ENCODE assay signal across 1 cellular context in the genomic region with DNA sequence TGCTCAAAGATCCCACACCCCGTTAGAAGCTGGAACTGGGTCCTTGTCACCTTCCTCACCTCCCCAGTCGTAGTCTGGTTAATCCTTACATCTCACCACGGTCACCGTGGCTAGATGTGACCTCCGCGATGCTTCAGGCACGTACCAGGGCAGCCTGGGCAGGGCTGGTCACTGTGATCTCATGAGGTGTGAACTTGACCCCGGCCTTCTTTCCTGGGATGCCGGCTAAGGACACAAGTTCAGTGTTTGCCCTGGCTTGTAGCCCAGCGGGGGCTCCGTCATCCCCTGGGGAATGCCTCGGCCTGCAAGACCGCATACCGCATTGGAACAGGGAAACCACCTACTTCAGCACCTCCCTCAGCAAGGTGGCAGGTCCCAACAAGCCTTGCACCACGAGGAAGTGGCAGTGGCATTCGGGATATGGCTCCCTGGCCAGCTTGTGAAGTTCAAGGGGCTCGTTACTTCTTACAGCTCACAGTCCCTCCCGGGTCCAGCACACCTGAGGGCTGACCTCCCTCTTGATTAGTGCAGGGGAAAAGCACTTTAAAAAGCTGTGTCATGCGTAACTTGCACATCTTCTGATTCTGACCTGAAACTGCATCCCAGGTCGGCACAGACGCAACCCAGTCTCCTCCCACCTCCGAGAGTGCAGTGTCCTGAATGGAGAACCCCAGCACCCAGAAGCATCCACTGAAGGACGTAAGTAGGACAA.
TF ChIP-seq lines count a peak whose summit lies in the region.

No MANE protein-coding gene starts in this region.

TF ChIP-seq in HepG2, 621 proteins besides CTCF, POLR2A, EP300 and RAD21 (continued from another document and continues in another):
- TF ChIP-seq, protein P1, sequence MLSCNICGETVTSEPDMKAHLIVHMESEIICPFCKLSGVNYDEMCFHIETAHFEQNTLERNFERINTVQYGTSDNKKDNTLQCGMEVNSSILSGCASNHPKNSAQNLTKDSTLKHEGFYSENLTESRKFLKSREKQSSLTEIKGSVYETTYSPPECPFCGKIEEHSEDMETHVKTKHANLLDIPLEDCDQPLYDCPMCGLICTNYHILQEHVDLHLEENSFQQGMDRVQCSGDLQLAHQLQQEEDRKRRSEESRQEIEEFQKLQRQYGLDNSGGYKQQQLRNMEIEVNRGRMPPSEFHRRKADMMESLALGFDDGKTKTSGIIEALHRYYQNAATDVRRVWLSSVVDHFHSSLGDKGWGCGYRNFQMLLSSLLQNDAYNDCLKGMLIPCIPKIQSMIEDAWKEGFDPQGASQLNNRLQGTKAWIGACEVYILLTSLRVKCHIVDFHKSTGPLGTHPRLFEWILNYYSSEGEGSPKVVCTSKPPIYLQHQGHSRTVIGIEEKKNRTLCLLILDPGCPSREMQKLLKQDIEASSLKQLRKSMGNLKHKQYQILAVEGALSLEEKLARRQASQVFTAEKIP (CRISPR knock-in tag; IDR thresholded peaks at IDR 0.05; ENCODE audit: borderline replicate concordance) = no peak
- TF ChIP-seq AHR (CRISPR knock-in tag; IDR thresholded peaks at IDR 0.05) (no peak), ZNF24 (IDR thresholded peaks at IDR 0.05) (no peak), SAFB2 (CRISPR knock-in tag; IDR thresholded peaks at IDR 0.05; ENCODE audit: borderline replicate concordance, low read depth) (no peak; the same call in 1 of the 2 replicates), HNRNPK (IDR thresholded peaks at IDR 0.05; ENCODE audit: low read depth, low read length, poor library complexity, severe bottlenecking) (no peak), ZNF382 (CRISPR knock-in tag; IDR thresholded peaks at IDR 0.05; ENCODE audit: borderline replicate concordance) (no peak), ZNF788 (CRISPR knock-in tag; IDR thresholded peaks at IDR 0.05; ENCODE audit: borderline replicate concordance) (peak; percentile 92; the same call in 1 of the 2 replicates), ZSCAN20 (CRISPR knock-in tag; IDR thresholded peaks at IDR 0.05; ENCODE audit: borderline replicate concordance) (no peak), KAT8 (CRISPR knock-in tag; IDR thresholded peaks at IDR 0.05) (peak; percentile 63), KDM5B (CRISPR knock-in tag; IDR thresholded peaks at IDR 0.05; ENCODE audit: borderline replicate concordance) (peak; percentile 66; the same call in 1 of the 2 replicates), PHF5A (CRISPR knock-in tag; IDR thresholded peaks at IDR 0.05; ENCODE audit: low read depth, unreplicated experiment) (no peak), ZNF878 (CRISPR knock-in tag; IDR thresholded peaks at IDR 0.05) (no peak), POLR2G (IDR thresholded peaks at IDR 0.05; ENCODE audit: low read depth, low read length) (peak; percentile 63), ZNF790 (CRISPR knock-in tag; IDR thresholded peaks at IDR 0.05; ENCODE audit: borderline replicate concordance) (0 out of 2 replicates have a peak, but pooled peaks have one; percentile 34), SRF (IDR thresholded peaks at IDR 0.05; ENCODE audit: low read depth, low read length) (no peak), SP5 (CRISPR knock-in tag; IDR thresholded peaks at IDR 0.05; ENCODE audit: borderline replicate concordance, low read depth) (peak; percentile 84)
- TF ChIP-seq, protein P2, sequence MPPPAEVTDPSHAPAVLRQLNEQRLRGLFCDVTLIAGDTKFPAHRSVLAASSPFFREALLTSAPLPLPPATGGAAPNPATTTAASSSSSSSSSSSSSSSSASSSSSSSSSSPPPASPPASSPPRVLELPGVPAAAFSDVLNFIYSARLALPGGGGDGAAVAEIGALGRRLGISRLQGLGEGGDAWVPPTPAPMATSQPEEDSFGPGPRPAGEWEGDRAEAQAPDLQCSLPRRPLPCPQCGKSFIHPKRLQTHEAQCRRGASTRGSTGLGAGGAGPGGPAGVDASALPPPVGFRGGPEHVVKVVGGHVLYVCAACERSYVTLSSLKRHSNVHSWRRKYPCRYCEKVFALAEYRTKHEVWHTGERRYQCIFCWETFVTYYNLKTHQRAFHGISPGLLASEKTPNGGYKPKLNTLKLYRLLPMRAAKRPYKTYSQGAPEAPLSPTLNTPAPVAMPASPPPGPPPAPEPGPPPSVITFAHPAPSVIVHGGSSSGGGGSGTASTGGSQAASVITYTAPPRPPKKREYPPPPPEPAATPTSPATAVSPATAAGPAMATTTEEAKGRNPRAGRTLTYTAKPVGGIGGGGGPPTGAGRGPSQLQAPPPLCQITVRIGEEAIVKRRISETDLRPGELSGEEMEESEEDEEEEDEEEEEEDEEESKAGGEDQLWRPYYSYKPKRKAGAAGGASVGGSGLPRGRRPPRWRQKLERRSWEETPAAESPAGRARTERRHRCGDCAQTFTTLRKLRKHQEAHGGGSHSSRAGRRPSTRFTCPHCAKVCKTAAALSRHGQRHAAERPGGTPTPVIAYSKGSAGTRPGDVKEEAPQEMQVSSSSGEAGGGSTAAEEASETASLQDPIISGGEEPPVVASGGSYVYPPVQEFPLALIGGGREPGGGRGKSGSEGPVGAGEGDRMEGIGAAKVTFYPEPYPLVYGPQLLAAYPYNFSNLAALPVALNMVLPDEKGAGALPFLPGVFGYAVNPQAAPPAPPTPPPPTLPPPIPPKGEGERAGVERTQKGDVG (CRISPR knock-in tag; IDR thresholded peaks at IDR 0.05; ENCODE audit: borderline replicate concordance) = peak; percentile 66; the same call in 1 of the 2 replicates
- TF ChIP-seq, protein P3, sequence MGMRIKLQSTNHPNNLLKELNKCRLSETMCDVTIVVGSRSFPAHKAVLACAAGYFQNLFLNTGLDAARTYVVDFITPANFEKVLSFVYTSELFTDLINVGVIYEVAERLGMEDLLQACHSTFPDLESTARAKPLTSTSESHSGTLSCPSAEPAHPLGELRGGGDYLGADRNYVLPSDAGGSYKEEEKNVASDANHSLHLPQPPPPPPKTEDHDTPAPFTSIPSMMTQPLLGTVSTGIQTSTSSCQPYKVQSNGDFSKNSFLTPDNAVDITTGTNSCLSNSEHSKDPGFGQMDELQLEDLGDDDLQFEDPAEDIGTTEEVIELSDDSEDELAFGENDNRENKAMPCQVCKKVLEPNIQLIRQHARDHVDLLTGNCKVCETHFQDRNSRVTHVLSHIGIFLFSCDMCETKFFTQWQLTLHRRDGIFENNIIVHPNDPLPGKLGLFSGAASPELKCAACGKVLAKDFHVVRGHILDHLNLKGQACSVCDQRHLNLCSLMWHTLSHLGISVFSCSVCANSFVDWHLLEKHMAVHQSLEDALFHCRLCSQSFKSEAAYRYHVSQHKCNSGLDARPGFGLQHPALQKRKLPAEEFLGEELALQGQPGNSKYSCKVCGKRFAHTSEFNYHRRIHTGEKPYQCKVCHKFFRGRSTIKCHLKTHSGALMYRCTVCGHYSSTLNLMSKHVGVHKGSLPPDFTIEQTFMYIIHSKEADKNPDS (CRISPR knock-in tag; IDR thresholded peaks at IDR 0.05) = no peak
- TF ChIP-seq, protein P4, sequence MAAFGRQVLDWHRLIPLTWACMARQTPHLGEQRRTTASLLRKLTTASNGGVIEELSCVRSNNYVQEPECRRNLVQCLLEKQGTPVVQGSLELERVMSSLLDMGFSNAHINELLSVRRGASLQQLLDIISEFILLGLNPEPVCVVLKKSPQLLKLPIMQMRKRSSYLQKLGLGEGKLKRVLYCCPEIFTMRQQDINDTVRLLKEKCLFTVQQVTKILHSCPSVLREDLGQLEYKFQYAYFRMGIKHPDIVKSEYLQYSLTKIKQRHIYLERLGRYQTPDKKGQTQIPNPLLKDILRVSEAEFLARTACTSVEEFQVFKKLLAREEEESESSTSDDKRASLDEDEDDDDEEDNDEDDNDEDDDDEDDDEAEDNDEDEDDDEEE (CRISPR knock-in tag; IDR thresholded peaks at IDR 0.05) = no peak
- TF ChIP-seq, protein P5, sequence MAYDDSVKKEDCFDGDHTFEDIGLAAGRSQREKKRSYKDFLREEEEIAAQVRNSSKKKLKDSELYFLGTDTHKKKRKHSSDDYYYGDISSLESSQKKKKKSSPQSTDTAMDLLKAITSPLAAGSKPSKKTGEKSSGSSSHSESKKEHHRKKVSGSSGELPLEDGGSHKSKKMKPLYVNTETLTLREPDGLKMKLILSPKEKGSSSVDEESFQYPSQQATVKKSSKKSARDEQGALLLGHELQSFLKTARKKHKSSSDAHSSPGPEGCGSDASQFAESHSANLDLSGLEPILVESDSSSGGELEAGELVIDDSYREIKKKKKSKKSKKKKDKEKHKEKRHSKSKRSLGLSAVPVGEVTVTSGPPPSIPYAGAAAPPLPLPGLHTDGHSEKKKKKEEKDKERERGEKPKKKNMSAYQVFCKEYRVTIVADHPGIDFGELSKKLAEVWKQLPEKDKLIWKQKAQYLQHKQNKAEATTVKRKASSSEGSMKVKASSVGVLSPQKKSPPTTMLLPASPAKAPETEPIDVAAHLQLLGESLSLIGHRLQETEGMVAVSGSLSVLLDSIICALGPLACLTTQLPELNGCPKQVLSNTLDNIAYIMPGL (CRISPR knock-in tag; IDR thresholded peaks at IDR 0.05; ENCODE audit: borderline replicate concordance in 1 of 2, low read depth in 1 of 2) = peak; percentile 50 to 67; a peak in 2 of 4 replicates
- TF ChIP-seq, protein P6, sequence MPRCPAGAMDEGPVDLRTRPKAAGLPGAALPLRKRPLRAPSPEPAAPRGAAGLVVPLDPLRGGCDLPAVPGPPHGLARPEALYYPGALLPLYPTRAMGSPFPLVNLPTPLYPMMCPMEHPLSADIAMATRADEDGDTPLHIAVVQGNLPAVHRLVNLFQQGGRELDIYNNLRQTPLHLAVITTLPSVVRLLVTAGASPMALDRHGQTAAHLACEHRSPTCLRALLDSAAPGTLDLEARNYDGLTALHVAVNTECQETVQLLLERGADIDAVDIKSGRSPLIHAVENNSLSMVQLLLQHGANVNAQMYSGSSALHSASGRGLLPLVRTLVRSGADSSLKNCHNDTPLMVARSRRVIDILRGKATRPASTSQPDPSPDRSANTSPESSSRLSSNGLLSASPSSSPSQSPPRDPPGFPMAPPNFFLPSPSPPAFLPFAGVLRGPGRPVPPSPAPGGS (CRISPR knock-in tag; IDR thresholded peaks at IDR 0.05) = peak; percentile 94
- TF ChIP-seq, protein P7, sequence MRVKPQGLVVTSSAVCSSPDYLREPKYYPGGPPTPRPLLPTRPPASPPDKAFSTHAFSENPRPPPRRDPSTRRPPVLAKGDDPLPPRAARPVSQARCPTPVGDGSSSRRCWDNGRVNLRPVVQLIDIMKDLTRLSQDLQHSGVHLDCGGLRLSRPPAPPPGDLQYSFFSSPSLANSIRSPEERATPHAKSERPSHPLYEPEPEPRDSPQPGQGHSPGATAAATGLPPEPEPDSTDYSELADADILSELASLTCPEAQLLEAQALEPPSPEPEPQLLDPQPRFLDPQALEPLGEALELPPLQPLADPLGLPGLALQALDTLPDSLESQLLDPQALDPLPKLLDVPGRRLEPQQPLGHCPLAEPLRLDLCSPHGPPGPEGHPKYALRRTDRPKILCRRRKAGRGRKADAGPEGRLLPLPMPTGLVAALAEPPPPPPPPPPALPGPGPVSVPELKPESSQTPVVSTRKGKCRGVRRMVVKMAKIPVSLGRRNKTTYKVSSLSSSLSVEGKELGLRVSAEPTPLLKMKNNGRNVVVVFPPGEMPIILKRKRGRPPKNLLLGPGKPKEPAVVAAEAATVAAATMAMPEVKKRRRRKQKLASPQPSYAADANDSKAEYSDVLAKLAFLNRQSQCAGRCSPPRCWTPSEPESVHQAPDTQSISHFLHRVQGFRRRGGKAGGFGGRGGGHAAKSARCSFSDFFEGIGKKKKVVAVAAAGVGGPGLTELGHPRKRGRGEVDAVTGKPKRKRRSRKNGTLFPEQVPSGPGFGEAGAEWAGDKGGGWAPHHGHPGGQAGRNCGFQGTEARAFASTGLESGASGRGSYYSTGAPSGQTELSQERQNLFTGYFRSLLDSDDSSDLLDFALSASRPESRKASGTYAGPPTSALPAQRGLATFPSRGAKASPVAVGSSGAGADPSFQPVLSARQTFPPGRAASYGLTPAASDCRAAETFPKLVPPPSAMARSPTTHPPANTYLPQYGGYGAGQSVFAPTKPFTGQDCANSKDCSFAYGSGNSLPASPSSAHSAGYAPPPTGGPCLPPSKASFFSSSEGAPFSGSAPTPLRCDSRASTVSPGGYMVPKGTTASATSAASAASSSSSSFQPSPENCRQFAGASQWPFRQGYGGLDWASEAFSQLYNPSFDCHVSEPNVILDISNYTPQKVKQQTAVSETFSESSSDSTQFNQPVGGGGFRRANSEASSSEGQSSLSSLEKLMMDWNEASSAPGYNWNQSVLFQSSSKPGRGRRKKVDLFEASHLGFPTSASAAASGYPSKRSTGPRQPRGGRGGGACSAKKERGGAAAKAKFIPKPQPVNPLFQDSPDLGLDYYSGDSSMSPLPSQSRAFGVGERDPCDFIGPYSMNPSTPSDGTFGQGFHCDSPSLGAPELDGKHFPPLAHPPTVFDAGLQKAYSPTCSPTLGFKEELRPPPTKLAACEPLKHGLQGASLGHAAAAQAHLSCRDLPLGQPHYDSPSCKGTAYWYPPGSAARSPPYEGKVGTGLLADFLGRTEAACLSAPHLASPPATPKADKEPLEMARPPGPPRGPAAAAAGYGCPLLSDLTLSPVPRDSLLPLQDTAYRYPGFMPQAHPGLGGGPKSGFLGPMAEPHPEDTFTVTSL (CRISPR knock-in tag; IDR thresholded peaks at IDR 0.05; ENCODE audit: borderline replicate concordance) = 0 out of 2 replicates have a peak, but pooled peaks have one; percentile 59
- TF ChIP-seq, protein P8, sequence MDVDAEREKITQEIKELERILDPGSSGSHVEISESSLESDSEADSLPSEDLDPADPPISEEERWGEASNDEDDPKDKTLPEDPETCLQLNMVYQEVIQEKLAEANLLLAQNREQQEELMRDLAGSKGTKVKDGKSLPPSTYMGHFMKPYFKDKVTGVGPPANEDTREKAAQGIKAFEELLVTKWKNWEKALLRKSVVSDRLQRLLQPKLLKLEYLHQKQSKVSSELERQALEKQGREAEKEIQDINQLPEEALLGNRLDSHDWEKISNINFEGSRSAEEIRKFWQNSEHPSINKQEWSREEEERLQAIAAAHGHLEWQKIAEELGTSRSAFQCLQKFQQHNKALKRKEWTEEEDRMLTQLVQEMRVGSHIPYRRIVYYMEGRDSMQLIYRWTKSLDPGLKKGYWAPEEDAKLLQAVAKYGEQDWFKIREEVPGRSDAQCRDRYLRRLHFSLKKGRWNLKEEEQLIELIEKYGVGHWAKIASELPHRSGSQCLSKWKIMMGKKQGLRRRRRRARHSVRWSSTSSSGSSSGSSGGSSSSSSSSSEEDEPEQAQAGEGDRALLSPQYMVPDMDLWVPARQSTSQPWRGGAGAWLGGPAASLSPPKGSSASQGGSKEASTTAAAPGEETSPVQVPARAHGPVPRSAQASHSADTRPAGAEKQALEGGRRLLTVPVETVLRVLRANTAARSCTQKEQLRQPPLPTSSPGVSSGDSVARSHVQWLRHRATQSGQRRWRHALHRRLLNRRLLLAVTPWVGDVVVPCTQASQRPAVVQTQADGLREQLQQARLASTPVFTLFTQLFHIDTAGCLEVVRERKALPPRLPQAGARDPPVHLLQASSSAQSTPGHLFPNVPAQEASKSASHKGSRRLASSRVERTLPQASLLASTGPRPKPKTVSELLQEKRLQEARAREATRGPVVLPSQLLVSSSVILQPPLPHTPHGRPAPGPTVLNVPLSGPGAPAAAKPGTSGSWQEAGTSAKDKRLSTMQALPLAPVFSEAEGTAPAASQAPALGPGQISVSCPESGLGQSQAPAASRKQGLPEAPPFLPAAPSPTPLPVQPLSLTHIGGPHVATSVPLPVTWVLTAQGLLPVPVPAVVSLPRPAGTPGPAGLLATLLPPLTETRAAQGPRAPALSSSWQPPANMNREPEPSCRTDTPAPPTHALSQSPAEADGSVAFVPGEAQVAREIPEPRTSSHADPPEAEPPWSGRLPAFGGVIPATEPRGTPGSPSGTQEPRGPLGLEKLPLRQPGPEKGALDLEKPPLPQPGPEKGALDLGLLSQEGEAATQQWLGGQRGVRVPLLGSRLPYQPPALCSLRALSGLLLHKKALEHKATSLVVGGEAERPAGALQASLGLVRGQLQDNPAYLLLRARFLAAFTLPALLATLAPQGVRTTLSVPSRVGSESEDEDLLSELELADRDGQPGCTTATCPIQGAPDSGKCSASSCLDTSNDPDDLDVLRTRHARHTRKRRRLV (CRISPR knock-in tag; IDR thresholded peaks at IDR 0.05) = no peak
